22 cellular contexts compared by ENCODE assay signal in the genomic region with DNA sequence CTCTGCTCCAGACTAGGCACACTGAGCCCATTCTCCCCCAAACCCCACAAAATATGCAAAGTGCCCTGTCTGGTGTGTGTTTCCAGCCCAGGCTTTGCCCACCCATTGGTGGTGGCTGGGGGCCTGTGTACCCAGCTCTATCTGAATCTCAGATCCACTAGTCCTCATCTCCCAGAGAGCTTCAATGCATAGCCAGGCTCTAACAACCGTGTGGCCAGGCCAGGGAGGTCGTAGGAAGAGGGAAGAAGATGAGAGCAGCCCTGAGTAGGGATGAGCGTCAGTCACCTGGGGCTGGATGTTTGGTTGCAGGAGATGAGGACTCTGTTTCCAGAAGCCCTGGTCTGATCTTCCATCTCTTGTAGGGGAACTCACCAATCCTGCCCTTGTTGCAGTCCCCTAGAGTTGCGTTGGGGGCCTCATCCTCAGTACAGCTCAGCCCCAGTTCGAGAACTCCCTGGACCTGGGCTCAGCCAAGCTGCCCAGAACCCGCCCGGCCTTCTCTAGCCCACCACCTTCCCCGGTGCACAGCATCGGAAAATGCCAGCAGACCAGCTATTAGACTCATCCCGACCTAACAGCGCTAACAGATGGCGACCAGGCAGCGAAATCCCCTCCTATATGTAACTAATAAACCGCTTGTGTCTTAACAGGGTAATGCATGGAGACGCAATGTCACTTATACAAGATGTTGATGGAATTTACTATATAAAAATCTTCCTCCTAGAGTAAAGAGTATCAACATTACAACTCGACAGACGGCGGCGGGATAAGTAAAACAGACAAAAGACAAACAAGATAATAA. TPM values are rescaled to one million over a fixed set of nuclear protein-coding genes. Genes with fewer than 3 reads are reported as not detected.
A peak's percentile ranks its signal among the peaks of the same experiment; 100 is the strongest.
DNase-seq lines count a peak whose midpoint lies in the region; ATAC-seq and TF ChIP-seq lines count a peak whose summit lies in the region.
"Had no signal": no experiment of that assay in that cellular context is flagged by ENCODE, and none has a peak within 500 bp of the region (broad histone marks: within the 10 kb centered on the region; RNA-seq: fewer than 3 reads in every experiment).

No MANE protein-coding gene starts in this region.

- H3K27me3 ChIP-seq in WERI-Rb-1 (ENCODE audit: insufficient read depth, low read depth, severe bottlenecking): peaks cover 57% of the 10 kb centered on the region
- H3K27me3 ChIP-seq: ascending aorta had no signal

- no peak overlapping the region for H3K27ac Mint-ChIP-seq in memory B cell
- no peak overlapping the region for H3K27ac Mint-ChIP-seq in endothelial cell (ENCODE audit: unreplicated experiment)
- H3K27ac Mint-ChIP-seq: mesothelial cell of epicardium; stimulated activated naive CD8-positive, alpha-beta T cell treated with anti-CD3 and anti-CD28 coated beads, Interleukin-15, Interleukin-2, amounts not matched to agents 100 ng/mL and 50 ng/mL, for 24 hours had no signal

- no peak overlapping the region for H3K27ac ChIP-seq in WERI-Rb-1
- H3K27ac ChIP-seq: ascending aorta, C4-2B, right atrium auricular region had no signal

- H3K9me3 ChIP-seq in WERI-Rb-1 (ENCODE audit: severe bottlenecking): peaks cover 12% of the 10 kb centered on the region
- H3K9me3 ChIP-seq: ascending aorta, right atrium auricular region had no signal

- ATAC-seq in memory B cell (ENCODE audit: low read depth) (no peak), GM18511 (IDR thresholded peaks at IDR 0.05; ENCODE audit: unreplicated experiment) (no peak)
- ATAC-seq: activated CD8-positive, alpha-beta memory T cell treated with anti-CD3 and anti-CD28 coated beads, Interleukin-2, amount 10 ng/mL, durations not matched to agents 7 days and 5 days; left cardiac atrium; Right ventricle myocardium inferior had no signal

- H3K36me3 Mint-ChIP-seq in memory B cell: peaks cover 2% of the 10 kb centered on the region
- no peaks in the 10 kb centered on the region for H3K36me3 Mint-ChIP-seq in endothelial cell (ENCODE audit: low read depth, unreplicated experiment)
- H3K36me3 Mint-ChIP-seq: mesothelial cell of epicardium had no signal

- TF ChIP-seq CTCF in GM20000 (IDR thresholded peaks at IDR 0.05; ENCODE audit: extremely low read depth, missing control alignments) (no peak), WERI-Rb-1 (IDR thresholded peaks at IDR 0.05; ENCODE audit: low read depth, low read length) (no peak), endothelial cell (IDR thresholded peaks at IDR 0.05; ENCODE audit: unreplicated experiment) (no peak)

- H3K27me3 Mint-ChIP-seq in memory B cell: peaks cover 44% of the 10 kb centered on the region
- peaks cover 57% of the 10 kb centered on the region for H3K27me3 Mint-ChIP-seq in endothelial cell (ENCODE audit: unreplicated experiment)

- H3K4me1 Mint-ChIP-seq in memory B cell (peaks cover 14% of the 10 kb centered on the region), endothelial cell (ENCODE audit: unreplicated experiment) (peaks cover 12% of the 10 kb centered on the region)
- H3K4me1 Mint-ChIP-seq: mesothelial cell of epicardium had no signal

- peak; percentile 11 for DNase-seq in NCI-H748 (lab: John Stamatoyannopoulos, UW; ENCODE audit: unreplicated experiment)
- DNase-seq in NCI-H748 treated with DMSO at 0.1 percent for 48 hours (lab: John Stamatoyannopoulos, UW): no peak
- DNase-seq in GM20000 (ENCODE audit: low spot score): peak; percentile 27
- no peak for DNase-seq in WERI-Rb-1
- no peak for DNase-seq in memory B cell (ENCODE audit: low spot score in 2 of 2)
- no peak for DNase-seq in iPS-NIHi7 (ENCODE audit: extremely low spot score)
- no peak for DNase-seq in endothelial cell (ENCODE audit: low spot score)
- DNase-seq: 8988T; activated CD8-positive, alpha-beta memory T cell treated with anti-CD3 and anti-CD28 coated beads, Interleukin-2, amount 10 ng/mL, durations not matched to agents 7 days and 5 days; activated gamma-delta T cell; left cardiac atrium; NCI-H187; occipital lobe; trophoblast cell had no signal

- no peaks in the 10 kb centered on the region for H3K36me3 ChIP-seq in WERI-Rb-1
- H3K36me3 ChIP-seq: ascending aorta, right atrium auricular region had no signal

- peak overlapping the region; percentile 45 for H3K4me3 Mint-ChIP-seq in memory B cell
- H3K4me3 Mint-ChIP-seq in endothelial cell (ENCODE audit: unreplicated experiment): no peak overlapping the region
- H3K4me3 Mint-ChIP-seq: mesothelial cell of epicardium had no signal

- H3K9me3 Mint-ChIP-seq in memory B cell: peaks cover 2% of the 10 kb centered on the region
- no peaks in the 10 kb centered on the region for H3K9me3 Mint-ChIP-seq in endothelial cell (ENCODE audit: unreplicated experiment)
- H3K9me3 Mint-ChIP-seq: mesothelial cell of epicardium; stimulated activated naive CD8-positive, alpha-beta T cell treated with anti-CD3 and anti-CD28 coated beads, Interleukin-15, Interleukin-2, amounts not matched to agents 100 ng/mL and 50 ng/mL, for 24 hours had no signal

- H3K4me3 ChIP-seq in WERI-Rb-1 (ENCODE audit: low read depth, low read length): peak overlapping the region; percentile 43
- H3K4me3 ChIP-seq: ascending aorta, right atrium auricular region had no signal

RNA-seq across cellular contexts. Expression of a gene that starts 3.2 kb away (rescaled TPM):
- not detected for total RNA-seq in endothelial cell (ENCODE audit: unreplicated experiment)
- total RNA-seq: activated CD8-positive, alpha-beta memory T cell treated with anti-CD3 and anti-CD28 coated beads, Interleukin-2, amount 10 ng/mL, durations not matched to agents 7 days and 5 days; ascending aorta; left cardiac atrium; mesothelial cell of epicardium; occipital lobe; right atrium auricular region; Right ventricle myocardium inferior; T-helper 2 cell treated with Interferon-gamma antibody and Interleukin-4, amounts not matched to agents 100 ng/mL and 5 ng/mL, for 36 hours had no signal

RNA-seq across cellular contexts. Expression of a gene that starts 52.7 kb away (rescaled TPM):
- total RNA-seq in endothelial cell (ENCODE audit: unreplicated experiment): 1.3 TPM

Comparison
In these comparisons a context has a peak if more than half of its experiments do, and no peak if none do; other contexts are left out.
1. DNase-seq: peak in NCI-H748 (single experiment) and GM20000 (single experiment); none in NCI-H748 treated with DMSO at 0.1 percent for 48 hours (single experiment), WERI-Rb-1 (single experiment), memory B cell (0 of 2), iPS-NIHi7 (single experiment) and endothelial cell (single experiment).